ENCODE assay signal across 9 cellular contexts in the genomic region with DNA sequence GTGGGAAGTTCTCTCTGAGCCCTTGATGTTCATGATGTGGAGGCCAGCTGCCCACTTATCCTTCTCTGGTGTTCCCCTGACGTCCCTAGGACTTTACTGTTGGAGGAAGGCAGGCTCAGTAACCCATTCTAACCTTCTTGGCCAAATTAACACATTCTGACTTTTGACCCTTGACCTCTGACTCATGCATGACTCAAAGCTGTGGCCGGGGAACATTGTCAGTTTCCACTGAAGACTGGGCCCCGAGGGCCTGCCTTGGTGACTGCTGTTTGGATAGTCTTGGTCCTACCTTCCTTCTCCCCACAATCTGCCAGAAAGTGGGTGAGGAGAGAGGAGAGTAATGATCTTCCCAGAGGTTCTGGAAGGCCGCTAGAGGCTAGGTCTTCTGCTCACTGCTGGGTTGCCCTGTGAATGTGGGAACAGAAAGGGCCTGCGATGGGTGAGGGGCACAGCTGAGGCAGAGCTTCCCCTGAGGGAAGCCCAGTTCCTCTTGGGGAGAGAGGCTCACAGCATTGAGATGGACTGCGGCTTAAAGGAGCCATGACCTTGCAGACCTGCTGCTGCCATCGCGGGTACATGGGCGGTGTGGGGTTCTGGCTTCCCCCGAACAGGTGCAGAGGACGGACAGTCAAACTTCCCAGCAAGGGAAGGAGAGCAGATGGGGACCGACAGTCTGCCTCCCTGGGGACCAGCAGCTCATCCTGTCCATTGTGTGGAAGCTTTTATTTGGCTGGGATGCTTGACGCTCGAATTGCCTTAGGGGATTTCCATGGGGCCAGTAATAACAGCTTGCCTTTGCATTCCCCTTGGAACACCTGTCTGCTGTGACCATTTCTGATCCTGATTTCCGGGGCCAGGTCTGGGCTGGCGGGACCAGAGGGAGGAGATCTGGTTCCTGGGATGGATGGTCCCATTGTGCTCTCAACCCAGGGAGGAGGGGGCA. TPM values are rescaled to one million over a fixed set of nuclear protein-coding genes. Genes with fewer than 3 reads are reported as not detected.
DNase-seq lines count a peak whose midpoint lies in the region; ATAC-seq and TF ChIP-seq lines count a peak whose summit lies in the region.
"Had no signal": no experiment of that assay in that cellular context is flagged by ENCODE, and none has a peak within 500 bp of the region (broad histone marks: within the 10 kb centered on the region; RNA-seq: fewer than 3 reads in every experiment).

No MANE protein-coding gene starts in this region.

- WGBS in prostate gland, result 67% methylated on average over 16 of the region's 16 CpGs

- H3K9me3 Mint-ChIP-seq in stimulated activated naive B cell treated with anti-CD40 and anti-IgM and Interleukin-4, amounts not matched to agents 10 μg/mL and 1 μg/mL and 100 μg/mL, for 72 hours, result no peaks in the 10 kb centered on the region

- DNase-seq in Right ventricle myocardium superior, result no peak
- DNase-seq in Right ventricle myocardium inferior (ENCODE audit: missing footprints), result no peak
- DNase-seq in NCI-H526 treated with DMSO at 0.1 percent for 48 hours (lab: John Stamatoyannopoulos, UW), result peak; percentile 63
- peak; percentile 50 for DNase-seq in choroid plexus epithelial cell (ENCODE audit: low read depth)
- DNase-seq in stimulated activated naive B cell treated with anti-CD40 and anti-IgM and Interleukin-4, amounts not matched to agents 10 μg/mL and 1 μg/mL and 100 μg/mL, for 72 hours, result peak; percentile 16
- no peak for DNase-seq in prostate gland (ENCODE audit: low spot score)
- DNase-seq in AML-193 (lab: John Stamatoyannopoulos, UW), result no peak
- no peak for DNase-seq in iPS-NIHi11 (ENCODE audit: low spot score)

- TF ChIP-seq CTCF in choroid plexus epithelial cell (conservative IDR thresholded peaks at IDR 0.05; ENCODE audit: low read depth, low read length) (no peak), prostate gland (IDR thresholded peaks at IDR 0.05) (no peak)

- H3K4me1 ChIP-seq in prostate gland (replicated peaks), result no peaks in the 10 kb centered on the region

- ATAC-seq in Right ventricle myocardium superior (ENCODE audit: poor library complexity) (peak; percentile 38), Right ventricle myocardium inferior (no peak)
- ATAC-seq in stimulated activated naive B cell treated with anti-CD40 and anti-IgM and Interleukin-4, amounts not matched to agents 10 μg/mL and 1 μg/mL and 100 μg/mL, for 72 hours (replicated peaks), result peak; percentile 81 to 83

- TF ChIP-seq POLR2A in prostate gland (IDR thresholded peaks at IDR 0.05), result no peak

- H3K36me3 ChIP-seq in prostate gland, result no peaks in the 10 kb centered on the region
- H3K36me3 ChIP-seq: neutrophil had no signal

- no peak overlapping the region for H3K4me3 ChIP-seq in choroid plexus epithelial cell (ENCODE audit: low read depth, low read length)
- H3K4me3 ChIP-seq in prostate gland, result no peak overlapping the region

- H3K27ac Mint-ChIP-seq in stimulated activated naive B cell treated with anti-CD40 and anti-IgM and Interleukin-4, amounts not matched to agents 10 μg/mL and 1 μg/mL and 100 μg/mL, for 72 hours, result peak overlapping the region; percentile 62

- H3K27me3 Mint-ChIP-seq in stimulated activated naive B cell treated with anti-CD40 and anti-IgM and Interleukin-4, amounts not matched to agents 10 μg/mL and 1 μg/mL and 100 μg/mL, for 72 hours, result peaks cover 0 to 6% of the 10 kb centered on the region in 2 donors

- peak overlapping the region in 1 of 2 donors; percentile 56 for H3K4me3 Mint-ChIP-seq in stimulated activated naive B cell treated with anti-CD40 and anti-IgM and Interleukin-4, amounts not matched to agents 10 μg/mL and 1 μg/mL and 100 μg/mL, for 72 hours

- no peaks in the 10 kb centered on the region for H3K27me3 ChIP-seq in prostate gland (replicated peaks; ENCODE audit: insufficient read depth)
- H3K27me3 ChIP-seq: neutrophil had no signal

- intact Hi-C loops in Right ventricle myocardium superior (cut with DNase I), result no loop called here
- intact Hi-C loops in Right ventricle myocardium inferior (cut with DNase I), result no loop called here
- intact Hi-C loops in prostate gland (cut with DNase I), result no loop called here

- H3K9me3 ChIP-seq in prostate gland, result no peaks in the 10 kb centered on the region
- H3K9me3 ChIP-seq: neutrophil had no signal

- no peak overlapping the region for H3K27ac ChIP-seq in prostate gland
- H3K27ac ChIP-seq: neutrophil had no signal

- no peaks in the 10 kb centered on the region for H3K36me3 Mint-ChIP-seq in stimulated activated naive B cell treated with anti-CD40 and anti-IgM and Interleukin-4, amounts not matched to agents 10 μg/mL and 1 μg/mL and 100 μg/mL, for 72 hours

- H3K4me1 Mint-ChIP-seq in stimulated activated naive B cell treated with anti-CD40 and anti-IgM and Interleukin-4, amounts not matched to agents 10 μg/mL and 1 μg/mL and 100 μg/mL, for 72 hours, result peaks cover 13 to 18% of the 10 kb centered on the region in 2 donors

RNA-seq across cellular contexts. Expression of gene ADAMTS14, which starts 43.8 kb away (rescaled TPM):
- total RNA-seq in Right ventricle myocardium superior (0.16 TPM), Right ventricle myocardium inferior (0.43 TPM), prostate gland (under 1 TPM in 1 of 2 donors, not detected in 1; 0.28 TPM)

Comparison
In these comparisons a context has a peak if more than half of its experiments do, and no peak if none do; other contexts are left out.
1. DNase-seq: peak in NCI-H526 treated with DMSO at 0.1 percent for 48 hours (single experiment), choroid plexus epithelial cell (single experiment) and stimulated activated naive B cell treated with anti-CD40 and anti-IgM and Interleukin-4, amounts not matched to agents 10 μg/mL and 1 μg/mL and 100 μg/mL, for 72 hours (single experiment); none in Right ventricle myocardium superior (single experiment), Right ventricle myocardium inferior (single experiment), prostate gland (single experiment), AML-193 (0 of 2) and iPS-NIHi11 (single experiment).